Comparison of ENCODE assay signal across 8 cellular contexts in the genomic region with DNA sequence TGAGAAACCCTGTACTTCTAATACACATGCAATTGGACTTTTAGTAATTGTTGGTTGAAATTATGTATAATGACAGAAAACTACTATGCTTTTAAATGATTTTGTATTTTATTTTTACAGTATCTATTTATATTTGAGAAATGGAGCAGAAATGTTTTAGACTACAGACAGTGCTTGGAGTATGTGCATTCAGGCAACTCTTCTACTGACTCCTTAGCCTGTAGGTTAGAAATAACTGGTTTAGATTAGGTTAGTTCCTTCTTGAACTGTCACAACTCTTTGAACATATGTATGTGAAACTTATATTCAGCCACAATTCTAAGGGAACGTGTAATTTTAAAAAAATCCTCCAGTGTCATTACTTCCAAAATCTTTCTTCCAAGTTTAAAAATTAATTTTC. TPM values are rescaled to one million over a fixed set of nuclear protein-coding genes. Genes with fewer than 3 reads are reported as not detected.
DNase-seq lines count a peak whose midpoint lies in the region; ATAC-seq and TF ChIP-seq lines count a peak whose summit lies in the region.

No MANE protein-coding gene starts in this region.

- H3K27me3 ChIP-seq in endocrine pancreas (ENCODE audit: control insufficient read depth, insufficient read depth, low read length) (no peaks in the 10 kb centered on the region), gastrocnemius medialis (no peaks in the 10 kb centered on the region)

- DNase-seq in OCI-M1 (lab: John Stamatoyannopoulos, UW) (peak; percentile 75), gastrocnemius medialis (no peak), GM20000 (ENCODE audit: low spot score) (no peak), iPS-NIHi7 (ENCODE audit: extremely low spot score) (no peak), DMS79 treated with DMSO at 0.1 percent for 48 hours (lab: John Stamatoyannopoulos, UW) (no peak), retina (no peak)

- no peak for ATAC-seq in gastrocnemius medialis

- no peaks in the 10 kb centered on the region for H3K36me3 ChIP-seq in endocrine pancreas (ENCODE audit: control insufficient read depth, insufficient read depth, low read length)
- no peaks in the 10 kb centered on the region for H3K36me3 ChIP-seq in gastrocnemius medialis

- in situ Hi-C loops in gastrocnemius medialis (cut with MboI; ENCODE audit: low sequenced_read_pairs in 4 of 4) = loop anchor here in 2 of 4 donors (5.0 to 10.0 kb wide), 2 partner anchors 72 to 85 kb away; a partner anchor contains a TSS

- TF ChIP-seq CTCF in GM12875 (IDR thresholded peaks at IDR 0.05; ENCODE audit: borderline replicate concordance, insufficient read depth, low read depth, low read length) = no peak
- no peak for TF ChIP-seq CTCF in gastrocnemius medialis (IDR thresholded peaks at IDR 0.05 in 4 of 5, conservative IDR thresholded peaks at IDR 0.05 in 1 of 5)
- TF ChIP-seq CTCF in GM20000 (IDR thresholded peaks at IDR 0.05; ENCODE audit: extremely low read depth, missing control alignments) = no peak

- intact Hi-C loops in gastrocnemius medialis (cut with DNase I; ENCODE audit: low total_unique reads) = loop anchor here (2.0 to 10.0 kb wide), 3 partner anchors 107 to 1252 kb away; a partner anchor contains a TSS

- H3K9me3 ChIP-seq in endocrine pancreas (ENCODE audit: control insufficient read depth, low read length) = no peaks in the 10 kb centered on the region
- H3K9me3 ChIP-seq in gastrocnemius medialis = no peaks in the 10 kb centered on the region

- H3K27ac ChIP-seq in gastrocnemius medialis = peak overlapping the region; percentile 94 to 97 (median 96)

- H3K4me1 ChIP-seq in endocrine pancreas (ENCODE audit: control insufficient read depth, insufficient read depth, low read length) (peaks cover 30% of the 10 kb centered on the region), gastrocnemius medialis (peaks cover 51 to 78% of the 10 kb centered on the region in 2 donors)

- H3K4me3 ChIP-seq in GM12875 (ENCODE audit: low read depth, low read length) (peak overlapping the region; percentile 24), endocrine pancreas (ENCODE audit: control insufficient read depth, insufficient read depth, low read length) (peak overlapping the region; percentile 92), gastrocnemius medialis (peak overlapping the region; percentile 68 to 99 (median 90))

- H3K9ac ChIP-seq in endocrine pancreas (ENCODE audit: control insufficient read depth, insufficient read depth, low read length) = no peak overlapping the region

- no peak for TF ChIP-seq POLR2A in gastrocnemius medialis (IDR thresholded peaks at IDR 0.05)

RNA-seq across cellular contexts. Expression of a gene that starts 1.7 kb away (rescaled TPM):
- total RNA-seq in gastrocnemius medialis = 10 to 100 TPM; 43.8 to 56.4 (median 45.9) TPM

RNA-seq across cellular contexts. Expression of a gene that starts 2.2 kb away (rescaled TPM):
- total RNA-seq in gastrocnemius medialis = 10 to 100 TPM; 21.3 to 39.9 (median 32.7) TPM

Comparison
In these comparisons a context has a peak if more than half of its experiments do, and no peak if none do; other contexts are left out.
1. H3K4me3 ChIP-seq: peak in every context shown above with its lines; median percentile 92 in endocrine pancreas; 90 in gastrocnemius medialis; 24 in GM12875.